In the genomic region with DNA sequence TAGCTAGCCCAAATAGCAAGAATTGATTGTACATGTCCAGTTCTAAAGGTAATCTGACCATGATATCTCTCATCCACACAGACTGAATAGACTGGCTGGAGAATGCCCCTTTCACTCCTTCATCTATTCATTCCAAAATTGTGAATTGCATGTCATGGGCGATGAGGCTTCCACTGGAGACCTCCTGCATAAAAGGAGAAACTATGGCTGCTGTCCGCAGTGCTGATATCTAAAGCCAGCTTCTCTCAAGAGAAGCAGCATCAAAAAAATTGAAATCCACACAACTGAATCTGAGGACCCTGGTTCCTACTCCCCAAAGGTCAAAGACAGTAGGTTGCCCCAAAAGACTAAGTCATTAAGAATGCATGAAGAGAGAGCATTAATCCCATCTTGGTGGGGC, we compare ENCODE assay signal across 19 cellular contexts. TPM values are rescaled to one million over a fixed set of nuclear protein-coding genes. Genes with fewer than 3 reads are reported as not detected.
DNase-seq lines count a peak whose midpoint lies in the region; ATAC-seq, FAIRE-seq and TF ChIP-seq lines count a peak whose summit lies in the region.
"Had no signal": no experiment of that assay in that cellular context is flagged by ENCODE, and none has a peak within 500 bp of the region (broad histone marks: within the 10 kb centered on the region; RNA-seq: fewer than 3 reads in every experiment).

No MANE protein-coding gene starts in this region.

- no peaks in the 10 kb centered on the region for H3K4me1 ChIP-seq in endothelial cell of umbilical vein (ENCODE audit: control insufficient read depth, extremely low read depth, insufficient read depth, low read length)
- H3K4me1 ChIP-seq: adrenal gland, gastroesophageal sphincter, pancreas had no signal

- no peak overlapping the region for H3K4me2 ChIP-seq in endothelial cell of umbilical vein (ENCODE audit: insufficient read depth, low read length)

- TF ChIP-seq CTCF in endothelial cell of umbilical vein (IDR thresholded peaks at IDR 0.05; ENCODE audit: extremely low read depth in 1 of 2, insufficient read depth in 1 of 2, low read depth in 1 of 2, low read length in 2 of 2) (no peak), chondrocyte (IDR thresholded peaks at IDR 0.05) (no peak)

- H3K27ac ChIP-seq in endothelial cell of umbilical vein (ENCODE audit: insufficient read depth, low read depth, low read length) = no peak overlapping the region
- H3K27ac ChIP-seq: adrenal gland, gastroesophageal sphincter, pancreas had no signal

- peaks cover 0 to 3% of the 10 kb centered on the region in 2 experiments for H3K27me3 ChIP-seq in endothelial cell of umbilical vein (ENCODE audit: control insufficient read depth in 2 of 2, insufficient read depth in 2 of 2, low read length in 2 of 2)
- H3K27me3 ChIP-seq: pancreas had no signal

- DNase-seq in activated naive CD4-positive, alpha-beta T cell treated with anti-CD3 and anti-CD28 coated beads, Interleukin-2, amount 10 ng/mL, durations not matched to agents 7 days and 5 days = peak; percentile 36
- DNase-seq in activated naive CD4-positive, alpha-beta T cell treated with anti-CD3 and anti-CD28 coated beads, Interleukin-2, amount 50 U/mL, for 72 hours (ENCODE audit: low spot score in 2 of 2) = no peak
- DNase-seq in RKO (ENCODE audit: low spot score) (peak; percentile 15), endothelial cell of umbilical vein (ENCODE audit: low read depth, low spot score) (peak; percentile 11), renal cortical epithelial cell (ENCODE audit: low read depth) (peak; percentile 19), UCSD-AML1 (lab: John Stamatoyannopoulos, UW; ENCODE audit: unreplicated experiment) (no peak), chondrocyte (ENCODE audit: low spot score) (no peak)
- DNase-seq in effector CD8-positive, alpha-beta T cell (lab: John Stamatoyannopoulos, UW) = no peak
- DNase-seq: activated CD4-positive, alpha-beta T cell treated with anti-CD3 and anti-CD28 coated beads for 4 hours; activated T-cell treated with anti-CD3 and anti-CD28 coated beads, Interleukin-2, amount 50 U/mL, for 4 hours; adrenal gland; COR-L47; mucosa of descending colon; NCI-H1105; pancreas; stimulated activated CD4-positive, alpha-beta T cell treated with anti-CD3 and anti-CD28 coated beads, Interleukin-12 subunit alpha, Interleukin-12 subunit beta, amount 100 ng/mL, for 4 hours; substantia nigra had no signal

- intact Hi-C loops in endothelial cell of umbilical vein (cut with micrococcal nuclease) = no loop called here

- H3K79me2 ChIP-seq in endothelial cell of umbilical vein (ENCODE audit: control insufficient read depth, insufficient read depth, low read length) = no peaks in the 10 kb centered on the region

- no peaks in the 10 kb centered on the region for H3K9me1 ChIP-seq in endothelial cell of umbilical vein (replicated peaks; ENCODE audit: control insufficient read depth, extremely low read depth, insufficient read depth, low read length)

- no peaks in the 10 kb centered on the region for H3K36me3 Mint-ChIP-seq in activated naive CD4-positive, alpha-beta T cell treated with anti-CD3 and anti-CD28 coated beads, Interleukin-2, amount 10 ng/mL, durations not matched to agents 7 days and 5 days
- H3K36me3 Mint-ChIP-seq in activated naive CD4-positive, alpha-beta T cell treated with anti-CD3 and anti-CD28 coated beads, Interleukin-2, amount 50 U/mL, for 72 hours = no peaks in the 10 kb centered on the region
- no peaks in the 10 kb centered on the region for H3K36me3 Mint-ChIP-seq in chondrocyte (ENCODE audit: low read depth)

- ATAC-seq in activated naive CD4-positive, alpha-beta T cell treated with anti-CD3 and anti-CD28 coated beads, Interleukin-2, amount 50 U/mL, for 72 hours = no peak
- ATAC-seq: activated T-cell treated with anti-CD3 and anti-CD28 coated beads, Interleukin-2, amount 50 U/mL, for 4 hours; gastroesophageal sphincter; mucosa of descending colon; pancreas had no signal

- no peak overlapping the region for H3K4me3 ChIP-seq in endothelial cell of umbilical vein (replicated peaks in 1 of 3; ENCODE audit: insufficient read depth in 1 of 3, low read depth in 1 of 3, low read length in 3 of 3)
- H3K4me3 ChIP-seq: adrenal gland, gastroesophageal sphincter, mucosa of descending colon, pancreas had no signal

- H3K4me3 Mint-ChIP-seq in activated naive CD4-positive, alpha-beta T cell treated with anti-CD3 and anti-CD28 coated beads, Interleukin-2, amount 10 ng/mL, durations not matched to agents 7 days and 5 days = no peak overlapping the region
- no peak overlapping the region for H3K4me3 Mint-ChIP-seq in chondrocyte (ENCODE audit: unreplicated experiment)
- H3K4me3 Mint-ChIP-seq: activated T-cell treated with anti-CD3 and anti-CD28 coated beads, Interleukin-2, amount 50 U/mL, for 4 hours had no signal

- no peak overlapping the region for H3K9ac ChIP-seq in endothelial cell of umbilical vein (replicated peaks; ENCODE audit: extremely low read depth, insufficient read depth, low read length)

- H3K9me3 Mint-ChIP-seq in activated naive CD4-positive, alpha-beta T cell treated with anti-CD3 and anti-CD28 coated beads, Interleukin-2, amount 10 ng/mL, durations not matched to agents 7 days and 5 days = no peaks in the 10 kb centered on the region
- H3K9me3 Mint-ChIP-seq in activated naive CD4-positive, alpha-beta T cell treated with anti-CD3 and anti-CD28 coated beads, Interleukin-2, amount 50 U/mL, for 72 hours = no peaks in the 10 kb centered on the region
- H3K9me3 Mint-ChIP-seq in chondrocyte (ENCODE audit: low read depth) = no peaks in the 10 kb centered on the region
- H3K9me3 Mint-ChIP-seq: activated T-cell treated with anti-CD3 and anti-CD28 coated beads, Interleukin-2, amount 50 U/mL, for 4 hours had no signal

- H3K36me3 ChIP-seq in endothelial cell of umbilical vein (ENCODE audit: control insufficient read depth in 2 of 2, extremely low read depth in 1 of 2, insufficient read depth in 2 of 2, low read length in 2 of 2) = no peaks in the 10 kb centered on the region
- H3K36me3 ChIP-seq: adrenal gland, gastroesophageal sphincter, pancreas had no signal

- no TSS peak for BruUV-seq in endothelial cell of umbilical vein (replicated peaks; lab: Mats Ljungman, UMichigan)

- no peak for FAIRE-seq in endothelial cell of umbilical vein (lab: Jason Lieb, UNC)
- FAIRE-seq: H54, pancreas had no signal

- no peaks in the 10 kb centered on the region for H3K4me1 Mint-ChIP-seq in activated naive CD4-positive, alpha-beta T cell treated with anti-CD3 and anti-CD28 coated beads, Interleukin-2, amount 10 ng/mL, durations not matched to agents 7 days and 5 days
- no peaks in the 10 kb centered on the region for H3K4me1 Mint-ChIP-seq in chondrocyte (ENCODE audit: low read depth)

- peaks cover 34% of the 10 kb centered on the region for H3K27me3 Mint-ChIP-seq in activated naive CD4-positive, alpha-beta T cell treated with anti-CD3 and anti-CD28 coated beads, Interleukin-2, amount 10 ng/mL, durations not matched to agents 7 days and 5 days
- H3K27me3 Mint-ChIP-seq in chondrocyte (ENCODE audit: low read depth) = peaks cover 24% of the 10 kb centered on the region

- CTCF ChIA-PET in activated naive CD4-positive, alpha-beta T cell treated with anti-CD3 and anti-CD28 coated beads, Interleukin-2, amount 10 ng/mL, durations not matched to agents 7 days and 5 days (lab: Charles Lee) = interaction anchor here (1.5 kb wide), 1 partner anchor 260 kb away, joined by 3 read pairs; no protein-coding TSS in a partner anchor
- CTCF ChIA-PET in endothelial cell of umbilical vein (lab: Charles Lee) = interaction anchor here (0.6 to 0.8 kb wide), 2 partner anchors 256 to 261 kb away, joined by 5 read pairs; no protein-coding TSS in a partner anchor

- H3K27ac Mint-ChIP-seq in activated naive CD4-positive, alpha-beta T cell treated with anti-CD3 and anti-CD28 coated beads, Interleukin-2, amount 10 ng/mL, durations not matched to agents 7 days and 5 days = no peak overlapping the region
- H3K27ac Mint-ChIP-seq in activated naive CD4-positive, alpha-beta T cell treated with anti-CD3 and anti-CD28 coated beads, Interleukin-2, amount 50 U/mL, for 72 hours = no peak overlapping the region
- no peak overlapping the region for H3K27ac Mint-ChIP-seq in chondrocyte (ENCODE audit: unreplicated experiment)

- H3K9me3 ChIP-seq in endothelial cell of umbilical vein (replicated peaks; ENCODE audit: control insufficient read depth, insufficient read depth, low read length) = no peaks in the 10 kb centered on the region
- H3K9me3 ChIP-seq: adrenal gland, gastroesophageal sphincter, mucosa of descending colon, pancreas had no signal

- dilution Hi-C loops in endothelial cell of umbilical vein (cut with MboI; ENCODE audit: extremely low pct_ligation_motif_present, low sequenced_read_pairs) = no loop called here

- no peak for TF ChIP-seq POLR2A in endothelial cell of umbilical vein (IDR thresholded peaks at IDR 0.05; ENCODE audit: low read depth, low read length)

- POLR2A ChIA-PET in endothelial cell of umbilical vein (lab: Charles Lee) = no interaction called here

- no peaks in the 10 kb centered on the region for H4K20me1 ChIP-seq in endothelial cell of umbilical vein (replicated peaks; ENCODE audit: control insufficient read depth, extremely low read depth, insufficient read depth, low read length)

- H2AFZ ChIP-seq in endothelial cell of umbilical vein (ENCODE audit: low read depth, low read length) = no peak overlapping the region

RNA-seq across cellular contexts. Expression of a gene that starts 7.9 kb away (rescaled TPM):
- total RNA-seq in activated naive CD4-positive, alpha-beta T cell treated with anti-CD3 and anti-CD28 coated beads, Interleukin-2, amount 50 U/mL, for 72 hours = not detected
- total RNA-seq in endothelial cell of umbilical vein = not detected in 2 replicates
- polyA plus RNA-seq in endothelial cell of umbilical vein = not detected in 2 replicates
- polyA plus RNA-seq in endothelial cell of umbilical vein (2011; cell fraction: cytosol; rRNA removed) = not detected in 2 replicates
- not detected in 2 replicates for polyA plus RNA-seq in endothelial cell of umbilical vein (2011; cell fraction: nucleus; rRNA removed)
- polyA plus RNA-seq in endothelial cell of umbilical vein (2012) = not detected in 2 replicates
- polyA minus RNA-seq in endothelial cell of umbilical vein = not detected in 2 replicates
- not detected for polyA minus RNA-seq in endothelial cell of umbilical vein (2011; cell fraction: cytosol; rRNA and poly(A)+ RNA removed)
- not detected in 2 replicates for polyA minus RNA-seq in endothelial cell of umbilical vein (2011; cell fraction: nucleus; rRNA and poly(A)+ RNA removed)
- 0.17 TPM in 1 of 2 replicates, not detected in the other for total RNA-seq in renal cortical epithelial cell
- total RNA-seq in chondrocyte = not detected in 3 replicates
- total RNA-seq: activated T-cell treated with anti-CD3 and anti-CD28 coated beads, Interleukin-2, amount 50 U/mL, for 4 hours had no signal

RNA-seq across cellular contexts. Expression of a gene that starts 25.4 kb away (rescaled TPM):
- total RNA-seq in activated naive CD4-positive, alpha-beta T cell treated with anti-CD3 and anti-CD28 coated beads, Interleukin-2, amount 50 U/mL, for 72 hours = 1 to 10 TPM; 4.6 to 9.0 TPM
- 37.4 and 42.4 TPM in 2 replicates for total RNA-seq in endothelial cell of umbilical vein
- polyA plus RNA-seq in endothelial cell of umbilical vein = 14.5 and 15.0 TPM in 2 replicates
- polyA plus RNA-seq in endothelial cell of umbilical vein (2011; cell fraction: cytosol; rRNA removed) = 11.2 and 12.3 TPM in 2 replicates
- 54.8 and 63.9 TPM in 2 replicates for polyA plus RNA-seq in endothelial cell of umbilical vein (2011; cell fraction: nucleus; rRNA removed)
- 8.5 and 10.2 TPM in 2 replicates for polyA plus RNA-seq in endothelial cell of umbilical vein (2012)
- polyA minus RNA-seq in endothelial cell of umbilical vein = 85.9 and 89.1 TPM in 2 replicates
- 10.7 TPM for polyA minus RNA-seq in endothelial cell of umbilical vein (2011; cell fraction: cytosol; rRNA and poly(A)+ RNA removed)
- 100 and 103 TPM in 2 replicates for polyA minus RNA-seq in endothelial cell of umbilical vein (2011; cell fraction: nucleus; rRNA and poly(A)+ RNA removed)
- total RNA-seq in renal cortical epithelial cell = 13.9 and 21.5 TPM in 2 replicates
- 8.7 to 9.3 TPM (median 8.7 TPM) in 3 replicates for total RNA-seq in chondrocyte

Comparison
In these comparisons a context has a peak if more than half of its experiments do, and no peak if none do; other contexts are left out.
1. DNase-seq: peak in activated naive CD4-positive, alpha-beta T cell treated with anti-CD3 and anti-CD28 coated beads, Interleukin-2, amount 10 ng/mL, durations not matched to agents 7 days and 5 days (single experiment), RKO (single experiment), endothelial cell of umbilical vein (single experiment) and renal cortical epithelial cell (single experiment); none in activated naive CD4-positive, alpha-beta T cell treated with anti-CD3 and anti-CD28 coated beads, Interleukin-2, amount 50 U/mL, for 72 hours (0 of 2), UCSD-AML1 (single experiment), chondrocyte (single experiment) and effector CD8-positive, alpha-beta T cell (single experiment).